11 cellular contexts compared by ENCODE assay signal in the genomic region with DNA sequence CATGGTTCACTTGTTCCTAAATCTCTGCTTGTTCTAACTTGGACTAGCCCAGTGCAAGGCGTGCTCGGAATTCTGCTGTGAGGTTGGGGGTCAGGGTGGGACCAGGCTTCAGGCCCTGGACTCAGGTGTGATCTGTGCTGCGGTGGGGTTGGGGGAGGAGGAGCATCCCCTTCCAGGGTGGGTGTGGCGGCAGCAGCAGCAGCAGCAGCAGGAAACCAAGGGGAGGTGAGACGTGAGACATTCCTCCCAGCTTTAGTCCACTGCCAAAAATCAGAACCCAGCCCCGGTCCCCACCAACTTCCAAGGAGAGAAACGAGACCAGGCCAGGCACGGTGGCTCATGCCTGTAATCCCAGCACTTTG. TPM values are rescaled to one million over a fixed set of nuclear protein-coding genes. Genes with fewer than 3 reads are reported as not detected.
A peak's percentile ranks its signal among the peaks of the same experiment; 100 is the strongest.
DNase-seq lines count a peak whose midpoint lies in the region; ATAC-seq and TF ChIP-seq lines count a peak whose summit lies in the region.
"Had no signal": no experiment of that assay in that cellular context is flagged by ENCODE, and none has a peak within 500 bp of the region (broad histone marks: within the 10 kb centered on the region; RNA-seq: fewer than 3 reads in every experiment).

No MANE protein-coding gene starts in this region.

- H3K36me3 ChIP-seq in cardiac muscle cell, result no peaks in the 10 kb centered on the region
- H3K36me3 ChIP-seq in esophagus muscularis mucosa, result peaks cover 11 to 42% (median 29%) of the 10 kb centered on the region in 4 donors
- no peaks in the 10 kb centered on the region for H3K36me3 ChIP-seq in osteoblast (ENCODE audit: insufficient read depth, low read length)
- no peaks in the 10 kb centered on the region for H3K36me3 ChIP-seq in vagina

- H3K79me2 ChIP-seq in osteoblast (ENCODE audit: insufficient read depth, low read length), result no peaks in the 10 kb centered on the region

- H3K4me1 ChIP-seq in cardiac muscle cell (ENCODE audit: low read depth) (peaks cover 26% of the 10 kb centered on the region), esophagus muscularis mucosa (peaks cover 77 to 96% (median 88%) of the 10 kb centered on the region in 4 donors), osteoblast (ENCODE audit: insufficient read depth, low read length) (peaks cover 32% of the 10 kb centered on the region), vagina (peaks cover 91% of the 10 kb centered on the region)

- intact Hi-C loops in Right ventricle myocardium inferior (cut with DNase I) (loop anchor here (2.0 to 5.0 kb wide), 3 partner anchors 32 to 83 kb away; a partner anchor contains a TSS), esophagus muscularis mucosa (cut with DNase I) (no loop called here), vagina (cut with DNase I) (no loop called here)

- H3K27ac ChIP-seq in cardiac muscle cell (peak overlapping the region; percentile 93), esophagus muscularis mucosa (replicated peaks in 1 of 4) (peak overlapping the region; percentile 91 to 95 (median 94)), osteoblast (ENCODE audit: low read depth, low read length) (peak overlapping the region; percentile 58), vagina (peak overlapping the region; percentile 81)

- peak overlapping the region; percentile 20 for H2AFZ ChIP-seq in osteoblast (ENCODE audit: low read length)

- no peaks in the 10 kb centered on the region for H3K27me3 ChIP-seq in cardiac muscle cell
- no peaks in the 10 kb centered on the region for H3K27me3 ChIP-seq in esophagus muscularis mucosa
- no peaks in the 10 kb centered on the region for H3K27me3 ChIP-seq in osteoblast (ENCODE audit: insufficient read depth, low read length)
- H3K27me3 ChIP-seq in vagina, result no peaks in the 10 kb centered on the region

- WGBS in esophagus muscularis mucosa, result 22% methylated on average over 7 of the region's 8 CpGs

- no peaks in the 10 kb centered on the region for H4K20me1 ChIP-seq in osteoblast (ENCODE audit: insufficient read depth, low read length)

- DNase-seq in cardiac muscle cell (ENCODE audit: low read depth in 1 of 2, low spot score in 1 of 2) (no peak), Right ventricle myocardium inferior (ENCODE audit: missing footprints) (no peak), esophagus muscularis mucosa (ENCODE audit: extremely low spot score) (no peak), osteoblast (ENCODE audit: insufficient read length, low spot score, missing footprints) (no peak), vagina (ENCODE audit: extremely low spot score in 2 of 2) (no peak), activated gamma-delta T cell (lab: John Stamatoyannopoulos, UW) (no peak), GM03348 (ENCODE audit: low spot score) (no peak), Kasumi-1 (lab: John Stamatoyannopoulos, UW) (no peak)
- DNase-seq: activated naive CD8-positive, alpha-beta T cell treated with anti-CD3 and anti-CD28 coated beads for 36 hours; NK-92 treated with Interleukin-12 subunit alpha and Interleukin-12 subunit beta, amount 100 ng/mL, for 24 hours had no signal

- H3K9me3 ChIP-seq in cardiac muscle cell (ENCODE audit: low read depth), result no peaks in the 10 kb centered on the region
- no peaks in the 10 kb centered on the region for H3K9me3 ChIP-seq in esophagus muscularis mucosa
- H3K9me3 ChIP-seq in osteoblast (ENCODE audit: low read depth, low read length), result no peaks in the 10 kb centered on the region
- no peaks in the 10 kb centered on the region for H3K9me3 ChIP-seq in vagina

- H3K4me3 ChIP-seq in cardiac muscle cell, result no peak overlapping the region
- H3K4me3 ChIP-seq in esophagus muscularis mucosa, result no peak overlapping the region
- H3K4me3 ChIP-seq in osteoblast (ENCODE audit: insufficient read depth, low read length), result no peak overlapping the region
- no peak overlapping the region for H3K4me3 ChIP-seq in vagina

- TF ChIP-seq POLR2A in esophagus muscularis mucosa (IDR thresholded peaks at IDR 0.05; ENCODE audit: low read depth) (no peak), vagina (IDR thresholded peaks at IDR 0.05) (no peak)

- TF ChIP-seq CTCF in cardiac muscle cell (IDR thresholded peaks at IDR 0.05; ENCODE audit: low read depth, low read length), result no peak
- TF ChIP-seq CTCF in esophagus muscularis mucosa (IDR thresholded peaks at IDR 0.05), result no peak
- no peak for TF ChIP-seq CTCF in osteoblast (IDR thresholded peaks at IDR 0.05; ENCODE audit: extremely low read depth, low read depth, low read length)
- no peak for TF ChIP-seq CTCF in vagina (IDR thresholded peaks at IDR 0.05)

- TF ChIP-seq EP300 in esophagus muscularis mucosa (IDR thresholded peaks at IDR 0.05), result no peak

- peak overlapping the region; percentile 43 for H3K4me2 ChIP-seq in osteoblast (ENCODE audit: insufficient read depth, low read length)

- no peak for ATAC-seq in Right ventricle myocardium inferior

RNA-seq across cellular contexts. Expression of a gene that starts 31.8 kb away (rescaled TPM):
- total RNA-seq in cardiac muscle cell (17.7 and 26.1 TPM in 2 replicates), Right ventricle myocardium inferior (81.2 TPM), esophagus muscularis mucosa (10 to 100 TPM; 77.7 to 81.8 (median 79.1) TPM), osteoblast (19.9 and 24.2 TPM in 2 replicates), vagina (35.6 TPM)
- polyA plus RNA-seq in cardiac muscle cell, result 15.1 and 20.2 TPM in 2 replicates

RNA-seq across cellular contexts. Expression of a gene that starts 39.7 kb away (rescaled TPM):
- total RNA-seq in cardiac muscle cell, result 180 and 189 TPM in 2 replicates
- 357 and 366 TPM in 2 replicates for polyA plus RNA-seq in cardiac muscle cell
- 268 TPM for total RNA-seq in Right ventricle myocardium inferior
- total RNA-seq in esophagus muscularis mucosa, result 100 to 1,000 TPM; 154 to 287 (median 221) TPM
- total RNA-seq in osteoblast, result 84.3 and 86.9 TPM in 2 replicates
- 174 TPM for total RNA-seq in vagina

RNA-seq across cellular contexts. Expression of a gene that starts 48.5 kb away (rescaled TPM):
- 0.39 TPM in 1 of 2 replicates, not detected in the other for total RNA-seq in cardiac muscle cell
- 0.30 and 0.71 TPM in 2 replicates for polyA plus RNA-seq in cardiac muscle cell
- 0.41 TPM for total RNA-seq in Right ventricle myocardium inferior
- not detected for total RNA-seq in esophagus muscularis mucosa
- 0.72 and 1.2 TPM in 2 replicates for total RNA-seq in osteoblast
- total RNA-seq in vagina, result not detected
- total RNA-seq: myocyte had no signal
